Comparison of ENCODE assay signal across 8 cellular contexts in the genomic region with DNA sequence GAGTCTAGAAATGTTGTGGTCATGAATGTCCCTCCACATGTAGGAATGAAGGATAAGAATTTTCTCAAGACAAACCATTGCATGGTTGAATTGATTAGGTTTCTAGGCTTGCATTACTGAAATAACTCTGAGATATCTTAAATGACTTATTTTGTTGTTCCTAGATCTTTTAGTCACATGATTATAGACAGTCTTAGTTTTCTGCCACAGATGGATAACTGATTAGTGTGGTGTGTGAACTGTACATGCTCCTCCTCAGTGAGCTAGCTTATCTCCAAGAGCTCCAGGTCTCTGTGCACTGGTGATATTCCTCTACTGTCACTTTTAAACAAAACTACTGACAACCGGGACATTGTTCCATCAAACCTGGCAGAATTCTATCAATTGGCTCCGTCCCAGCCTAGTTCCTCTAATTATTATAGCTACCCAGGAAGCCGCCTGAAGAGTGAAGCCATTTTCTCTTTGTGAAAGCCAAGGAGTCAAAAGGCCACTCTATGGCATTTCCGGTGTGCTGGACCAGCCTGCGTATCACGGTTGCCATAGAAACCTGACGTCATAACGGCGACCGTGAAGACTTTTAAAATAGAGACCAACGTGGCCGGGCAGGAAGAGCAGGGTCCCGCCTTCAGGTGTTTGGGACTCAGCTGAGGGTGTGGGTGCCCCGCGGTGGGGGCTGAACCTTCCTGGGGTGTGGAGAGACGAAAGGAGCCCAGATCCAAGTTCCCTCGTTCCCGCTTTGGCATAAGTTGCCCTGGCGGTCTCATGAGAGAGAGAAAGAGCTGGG. TPM values are rescaled to one million over a fixed set of nuclear protein-coding genes. Genes with fewer than 3 reads are reported as not detected.
DNase-seq lines count a peak whose midpoint lies in the region; ATAC-seq and TF ChIP-seq lines count a peak whose summit lies in the region.

No MANE protein-coding gene starts in this region.

- H3K27me3 ChIP-seq in mucosa of rectum (ENCODE audit: control insufficient read depth in 2 of 2, insufficient read depth in 2 of 2, low read length in 2 of 2): peaks cover 0 to 4% of the 10 kb centered on the region in 2 donors

- peak; percentile 18 for TF ChIP-seq POLR2A in erythroblast (IDR thresholded peaks at IDR 0.05; ENCODE audit: low read length)

- H3K9me3 ChIP-seq in mucosa of rectum (ENCODE audit: control insufficient read depth in 2 of 2, low read length in 2 of 2): no peaks in the 10 kb centered on the region

- H3K36me3 ChIP-seq in mucosa of rectum (ENCODE audit: control insufficient read depth in 2 of 2, insufficient read depth in 2 of 2, low read length in 2 of 2): no peaks in the 10 kb centered on the region

- H3K4me3 ChIP-seq in mucosa of rectum (ENCODE audit: low read length in 2 of 2): peak overlapping the region; percentile 47 to 63

- H3K27ac ChIP-seq in mucosa of rectum (ENCODE audit: low read depth in 2 of 2, low read length in 2 of 2): no peak overlapping the region

- H3K4me1 ChIP-seq in mucosa of rectum (ENCODE audit: control insufficient read depth in 2 of 2, insufficient read depth in 2 of 2, low read length in 2 of 2): no peaks in the 10 kb centered on the region

- ATAC-seq in GM18511 (IDR thresholded peaks at IDR 0.05; ENCODE audit: unreplicated experiment) (peak; percentile 98), HG02938 (IDR thresholded peaks at IDR 0.05; ENCODE audit: unreplicated experiment) (peak; percentile 95)
- ATAC-seq in stimulated activated naive CD8-positive, alpha-beta T cell treated with anti-CD3 and anti-CD28 coated beads, Interleukin-15, Interleukin-2, amounts not matched to agents 100 U/mL and 50 U/mL, for 24 hours: peak; percentile 55

- DNase-seq in A172 (ENCODE audit: low spot score): peak; percentile 53
- DNase-seq in NCI-H2107 treated with DMSO at 0.1 percent for 48 hours (lab: John Stamatoyannopoulos, UW; ENCODE audit: unreplicated experiment): peak; percentile 14
- DNase-seq in activated CD4-positive, alpha-beta T cell treated with anti-CD3 and anti-CD28 coated beads, Interleukin-2, amount 50 U/mL, for 48 hours: peak; percentile 55 to 70
- peak; percentile 81 to 86 for DNase-seq in erythroblast (lab: John Stamatoyannopoulos, UW)
- peak; percentile 62 for DNase-seq in stimulated activated naive CD8-positive, alpha-beta T cell treated with anti-CD3 and anti-CD28 coated beads, Interleukin-15, Interleukin-2, amounts not matched to agents 100 U/mL and 50 U/mL, for 24 hours

- no peak overlapping the region for H3K9ac ChIP-seq in mucosa of rectum (ENCODE audit: low read depth in 1 of 2, low read length in 2 of 2)

RNA-seq across cellular contexts. Expression of a gene that starts 28.1 kb away (rescaled TPM):
- total RNA-seq in A172 (2014; rRNA removed; shearing (Covaris generic)): 187 and 228 TPM in 2 replicates

RNA-seq across cellular contexts. Expression of a gene that starts 48.1 kb away (rescaled TPM):
- total RNA-seq in A172 (2014; rRNA removed; shearing (Covaris generic)): 166 and 199 TPM in 2 replicates

Comparison
In these comparisons a context has a peak if more than half of its experiments do, and no peak if none do; other contexts are left out.
1. DNase-seq: peak in every context shown above with its lines; median percentile 84 in erythroblast; 62 in activated CD4-positive, alpha-beta T cell treated with anti-CD3 and anti-CD28 coated beads, Interleukin-2, amount 50 U/mL, for 48 hours; 62 in stimulated activated naive CD8-positive, alpha-beta T cell treated with anti-CD3 and anti-CD28 coated beads, Interleukin-15, Interleukin-2, amounts not matched to agents 100 U/mL and 50 U/mL, for 24 hours; 53 in A172; 14 in NCI-H2107 treated with DMSO at 0.1 percent for 48 hours.